Comparison of ENCODE assay signal across 10 cellular contexts in genomic region chr5:142551242-142552067, GRCh38.
DNase-seq lines count a peak whose midpoint lies in the region; ATAC-seq and TF ChIP-seq lines count a peak whose summit lies in the region.
"Had no signal": no experiment of that assay in that cellular context is flagged by ENCODE, and none has a peak within 500 bp of the region (broad histone marks: within the 10 kb centered on the region; RNA-seq: fewer than 3 reads in every experiment).

No MANE protein-coding gene starts in this region.

- no peaks in the 10 kb centered on the region for H3K79me1 ChIP-seq in mesendoderm (ENCODE audit: low read length)

- H2AK5ac ChIP-seq in mesendoderm (ENCODE audit: low read length): peak overlapping the region; percentile 95

- peak overlapping the region; percentile 86 for H2BK120ac ChIP-seq in mesendoderm (ENCODE audit: low read depth, low read length)

- 4 to 5% methylated on average over 31 of the region's 31 CpGs for WGBS in ectodermal cell, 2 experiments
- whole genome bisulfite sequencing in mesendoderm (ENCODE audit: extremely low coverage, insufficient coverage, low lambda C conversion rate): no CpG with 5 or more reads among the region's 31 CpGs

- H3K9me3 ChIP-seq in BE2C (no peaks in the 10 kb centered on the region), ectodermal cell (ENCODE audit: control insufficient read depth, low read length) (no peaks in the 10 kb centered on the region)

- peak overlapping the region; percentile 37 for H3K4me2 ChIP-seq in mesendoderm (ENCODE audit: low read length)

- no peak overlapping the region for H2BK15ac ChIP-seq in mesendoderm (replicated peaks; ENCODE audit: low read depth)

- H4K8ac ChIP-seq in mesendoderm (ENCODE audit: low read depth, low read length): peak overlapping the region; percentile 67

- no peak overlapping the region for H4K5ac ChIP-seq in mesendoderm (ENCODE audit: low read length)

- H3K4me1 ChIP-seq in BE2C (peaks cover 5% of the 10 kb centered on the region), ectodermal cell (ENCODE audit: control insufficient read depth, insufficient read depth, low read length) (peaks cover 7% of the 10 kb centered on the region), mesendoderm (ENCODE audit: control insufficient read depth, low read depth, low read length) (peaks cover 9% of the 10 kb centered on the region)

- H3K4ac ChIP-seq in mesendoderm (ENCODE audit: low read depth, low read length): peak overlapping the region; percentile 41

- peak overlapping the region; percentile 29 for H3K23ac ChIP-seq in mesendoderm (ENCODE audit: low read length)

- H3K36me3 ChIP-seq in BE2C (no peaks in the 10 kb centered on the region), ectodermal cell (ENCODE audit: control insufficient read depth, insufficient read depth, low read length) (no peaks in the 10 kb centered on the region), mesendoderm (ENCODE audit: control insufficient read depth, insufficient read depth, low read length) (no peaks in the 10 kb centered on the region)

- peak overlapping the region; percentile 99 for H3K18ac ChIP-seq in mesendoderm (ENCODE audit: low read length)

- H3K27ac ChIP-seq in ectodermal cell (ENCODE audit: insufficient read depth, low read depth, low read length, poor library complexity, severe bottlenecking) (no peak overlapping the region), mesendoderm (ENCODE audit: low read depth, low read length) (peak overlapping the region; percentile 97)

- H3K79me2 ChIP-seq in mesendoderm (ENCODE audit: control insufficient read depth, insufficient read depth, low read length): no peaks in the 10 kb centered on the region

- H3K56ac ChIP-seq in mesendoderm (ENCODE audit: low read length): peak overlapping the region; percentile 81

- no peaks in the 10 kb centered on the region for H3K27me3 ChIP-seq in BE2C
- peaks cover 5% of the 10 kb centered on the region for H3K27me3 ChIP-seq in ectodermal cell (ENCODE audit: control insufficient read depth, insufficient read depth, low read length, poor library complexity, severe bottlenecking)
- H3K27me3 ChIP-seq in mesendoderm (ENCODE audit: insufficient read depth, low read length, poor library complexity): no peaks in the 10 kb centered on the region

- ATAC-seq in HG02571 (IDR thresholded peaks at IDR 0.05; ENCODE audit: unreplicated experiment): no peak

- DNase-seq in BE2C (peak; percentile 41), NCI-H2081 treated with DMSO at 0.1 percent for 48 hours (lab: John Stamatoyannopoulos, UW) (peak; percentile 31), mesendoderm (peak; percentile 91), NOMO-1 treated with dmso at 0.1 percent for 144 hours (lab: John Stamatoyannopoulos, UW; ENCODE audit: unreplicated experiment) (no peak), NCI-H226 (no peak), DMS79 (lab: John Stamatoyannopoulos, UW) (no peak)
- DNase-seq: GDM1; stimulated activated CD4-positive, alpha-beta T cell treated with anti-CD3 and anti-CD28 coated beads, Interleukin-15, amount 100 ng/mL, for 24 hours had no signal

- TF ChIP-seq CTCF in BE2C (IDR thresholded peaks at IDR 0.05; ENCODE audit: low read depth, low read length): no peak

- H3K4me3 ChIP-seq in BE2C (ENCODE audit: low read depth, low read length) (peak overlapping the region; percentile 65), ectodermal cell (ENCODE audit: insufficient read depth, low read depth, low read length) (peak overlapping the region; percentile 19), mesendoderm (ENCODE audit: low read length) (no peak overlapping the region)

- H2BK5ac ChIP-seq in mesendoderm (ENCODE audit: low read length): peak overlapping the region; percentile 4

- H3K9ac ChIP-seq in mesendoderm (ENCODE audit: low read length): peak overlapping the region; percentile 52

Comparison
In these comparisons a context has a peak if more than half of its experiments do, and no peak if none do; other contexts are left out.
1. DNase-seq: peak in BE2C (single experiment), NCI-H2081 treated with DMSO at 0.1 percent for 48 hours (single experiment) and mesendoderm (single experiment); none in NOMO-1 treated with dmso at 0.1 percent for 144 hours (single experiment), NCI-H226 (single experiment) and DMS79 (single experiment).